ENCODE assay signal across 1 cellular context in the genomic region with DNA sequence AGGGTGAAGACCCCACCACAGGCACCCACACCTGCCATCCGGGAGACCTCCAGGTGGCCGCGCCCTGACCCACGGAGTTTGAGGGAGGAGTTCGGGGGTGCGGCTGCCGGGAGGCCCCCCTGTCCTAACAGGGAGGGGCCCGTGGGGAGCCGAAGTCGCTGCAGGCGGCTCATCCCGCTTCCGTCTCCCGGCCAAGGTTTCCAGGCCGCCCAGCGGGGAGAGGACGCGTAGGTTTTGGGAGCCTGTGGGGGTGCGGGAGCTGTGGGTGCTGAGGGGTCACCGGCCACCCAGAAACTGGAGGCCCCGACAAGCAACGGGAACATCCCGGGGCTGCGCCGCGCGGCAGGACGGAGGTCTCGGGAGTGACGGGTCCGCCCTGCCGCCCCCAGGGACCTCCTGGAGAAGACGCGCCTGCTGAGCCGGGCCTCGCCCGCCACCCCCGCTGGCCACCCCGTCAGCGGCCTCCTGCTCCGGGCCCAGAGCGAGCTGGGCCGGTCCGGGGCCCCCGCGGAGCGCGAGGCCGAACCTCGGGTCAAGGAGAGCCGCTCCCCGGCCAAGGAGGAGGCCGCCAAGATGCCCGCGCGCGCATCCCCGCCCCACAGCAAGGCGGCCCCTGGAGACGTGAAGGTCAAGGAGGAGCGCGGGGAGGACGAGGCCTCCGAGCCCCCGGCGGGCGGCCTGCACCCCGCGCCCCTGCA.
A peak's percentile ranks its signal among the peaks of the same experiment; 100 is the strongest.
TF ChIP-seq lines count a peak whose summit lies in the region.

No MANE protein-coding gene starts in this region.

TF ChIP-seq in WTC11, 78 proteins besides CTCF, POLR2A, EP300 and RAD21:
- TF ChIP-seq KAT7 (CRISPR knock-in tag; IDR thresholded peaks at IDR 0.05; ENCODE audit: borderline replicate concordance) (no peak), ZNF416 (CRISPR knock-in tag; IDR thresholded peaks at IDR 0.05) (peak; percentile 5; the same call in 1 of the 2 replicates), NFYB (CRISPR knock-in tag; conservative IDR thresholded peaks at IDR 0.05; ENCODE audit: low read depth) (0 out of 2 replicates have a peak, but pooled peaks have one; percentile 24), PRDM15 (CRISPR knock-in tag; IDR thresholded peaks at IDR 0.05) (peak; percentile 68; the same call in 1 of the 2 replicates), SP1 (CRISPR knock-in tag; conservative IDR thresholded peaks at IDR 0.05) (0 out of 2 replicates have a peak, but pooled peaks have one; percentile 25)
